Comparison of ENCODE assay signal across 10 cellular contexts in genomic region chr5:159427180-159428012, GRCh38.
DNase-seq lines count a peak whose midpoint lies in the region; ATAC-seq and TF ChIP-seq lines count a peak whose summit lies in the region.
"Had no signal": no experiment of that assay in that cellular context is flagged by ENCODE, and none has a peak within 500 bp of the region (broad histone marks: within the 10 kb centered on the region; RNA-seq: fewer than 3 reads in every experiment).

No MANE protein-coding gene starts in this region.

- no peaks in the 10 kb centered on the region for H3K9me2 ChIP-seq in PC-3 (replicated peaks; ENCODE audit: low read length)

- H3K4me2 ChIP-seq in PC-3 (ENCODE audit: low read length), result no peak overlapping the region

- no peak overlapping the region for H3K4me3 ChIP-seq in naive thymus-derived CD4-positive, alpha-beta T cell (ENCODE audit: low read length)
- H3K4me3 ChIP-seq in PC-3 (ENCODE audit: low read length), result no peak overlapping the region

- H3K27ac Mint-ChIP-seq in naive thymus-derived CD4-positive, alpha-beta T cell, result peak overlapping the region in 7 of 9 donors; percentile 2 to 90 (median 67)

- H3K36me3 ChIP-seq in naive thymus-derived CD4-positive, alpha-beta T cell (ENCODE audit: control insufficient read depth in 2 of 3, insufficient read depth in 3 of 3, low read length in 3 of 3), result no peaks in the 10 kb centered on the region
- no peaks in the 10 kb centered on the region for H3K36me3 ChIP-seq in PC-3 (ENCODE audit: low read depth, low read length)

- H4K20me1 ChIP-seq in PC-3 (ENCODE audit: low read length), result no peaks in the 10 kb centered on the region

- in situ Hi-C loops in GM13976 (cut with MboI; ENCODE audit: low sequenced_read_pairs, unreplicated experiment), result loop anchor here (25.0 kb wide), 1 partner anchor 265 kb away; no protein-coding TSS in a partner anchor

- H3K4me1 ChIP-seq in naive thymus-derived CD4-positive, alpha-beta T cell (ENCODE audit: control insufficient read depth in 2 of 2, insufficient read depth in 2 of 2, low read length in 2 of 2), result peaks cover 13 to 36% of the 10 kb centered on the region in 2 donors
- H3K4me1 ChIP-seq in PC-3 (ENCODE audit: insufficient read depth, low read length), result no peaks in the 10 kb centered on the region

- H3K9ac ChIP-seq in PC-3 (ENCODE audit: low read length), result no peak overlapping the region

- peak in 2 of 9 donors; percentile 16 to 25 for DNase-seq in naive thymus-derived CD4-positive, alpha-beta T cell
- no peak for DNase-seq in GM13976 (ENCODE audit: low spot score)
- DNase-seq in PC-3, result no peak
- DNase-seq in left cardiac atrium, result no peak
- DNase-seq: activated CD4-positive, alpha-beta T cell treated with anti-CD3 and anti-CD28 coated beads, Interleukin-2, amount 50 U/mL, for 1 hour; hippocampal formation; Kasumi-1 had no signal

- peak overlapping the region in 5 of 10 donors; percentile 12 to 65 (median 48) for H3K4me3 Mint-ChIP-seq in naive thymus-derived CD4-positive, alpha-beta T cell

- peaks cover 0 to 45% (median 0%) of the 10 kb centered on the region in 5 donors for H3K27me3 Mint-ChIP-seq in naive thymus-derived CD4-positive, alpha-beta T cell

- ATAC-seq in GM18868 (IDR thresholded peaks at IDR 0.05; ENCODE audit: unreplicated experiment) (peak; percentile 83), GM21528 (IDR thresholded peaks at IDR 0.05; ENCODE audit: low FRiP score, unreplicated experiment) (peak; percentile 62), HG03280 (IDR thresholded peaks at IDR 0.05; ENCODE audit: unreplicated experiment) (peak; percentile 61), PC-3 (no peak), left cardiac atrium (no peak)
- ATAC-seq in naive thymus-derived CD4-positive, alpha-beta T cell, result peak; percentile 69

- no peaks in the 10 kb centered on the region for H3K9me3 ChIP-seq in naive thymus-derived CD4-positive, alpha-beta T cell (ENCODE audit: control insufficient read depth in 2 of 3, low read length in 3 of 3)
- no peaks in the 10 kb centered on the region for H3K9me3 ChIP-seq in PC-3 (ENCODE audit: low read length)

- POLR2A ChIA-PET in naive thymus-derived CD4-positive, alpha-beta T cell (lab: Charles Lee), result interaction anchor here (1.0 kb wide), 1 partner anchor 147 kb away, joined by 4 read pairs; no protein-coding TSS in a partner anchor
- POLR2A ChIA-PET in PC-3 (lab: Charles Lee; ENCODE audit: unreplicated experiment), result no interaction called here

- TF ChIP-seq CTCF in GM13976 (IDR thresholded peaks at IDR 0.05; ENCODE audit: borderline replicate concordance, control extremely low read depth, extremely low read depth, insufficient read depth, missing control alignments) (no peak), PC-3 (conservative IDR thresholded peaks at IDR 0.05; ENCODE audit: low read depth, low read length) (no peak)

- CTCF ChIA-PET in naive thymus-derived CD4-positive, alpha-beta T cell (lab: Charles Lee), result no interaction called here
- CTCF ChIA-PET in PC-3 (lab: Charles Lee), result no interaction called here

- no peaks in the 10 kb centered on the region for H3K27me3 ChIP-seq in naive thymus-derived CD4-positive, alpha-beta T cell (ENCODE audit: control insufficient read depth in 2 of 2, insufficient read depth in 2 of 2, low read length in 2 of 2)
- no peaks in the 10 kb centered on the region for H3K27me3 ChIP-seq in PC-3 (ENCODE audit: low read length)

- peaks cover 0 to 23% (median 0%) of the 10 kb centered on the region in 5 donors for H3K36me3 Mint-ChIP-seq in naive thymus-derived CD4-positive, alpha-beta T cell

- H3F3A ChIP-seq in PC-3 (ENCODE audit: low read length, unreplicated experiment), result no peaks in the 10 kb centered on the region

- H2AFZ ChIP-seq in PC-3 (ENCODE audit: low read length), result no peak overlapping the region

- BruUV-seq in PC-3 (replicated peaks; lab: Mats Ljungman, UMichigan), result no TSS peak

- H3K4me1 Mint-ChIP-seq in naive thymus-derived CD4-positive, alpha-beta T cell, result peaks cover 11 to 48% (median 20%) of the 10 kb centered on the region in 7 donors

- no peaks in the 10 kb centered on the region for H3K79me2 ChIP-seq in PC-3 (ENCODE audit: low read length)

- intact Hi-C loops in naive thymus-derived CD4-positive, alpha-beta T cell (cut with micrococcal nuclease), result loop anchor here (1.0 to 2.0 kb wide), 2 partner anchors 15 kb away; no protein-coding TSS in a partner anchor
- intact Hi-C loops in PC-3 (cut with micrococcal nuclease) (no loop called here), left cardiac atrium (cut with DNase I) (no loop called here)

- no peak overlapping the region for H3K27ac ChIP-seq in naive thymus-derived CD4-positive, alpha-beta T cell (ENCODE audit: low read depth, low read length)
- no peak overlapping the region for H3K27ac ChIP-seq in PC-3 (ENCODE audit: low read length)

- H3K9me3 Mint-ChIP-seq in naive thymus-derived CD4-positive, alpha-beta T cell, result peaks cover 0 to 7% (median 0%) of the 10 kb centered on the region in 11 donors

Comparison
In these comparisons a context has a peak if more than half of its experiments do, and no peak if none do; other contexts are left out.
1. ATAC-seq: peak in GM18868 (single experiment), GM21528 (single experiment), HG03280 (single experiment) and naive thymus-derived CD4-positive, alpha-beta T cell (single experiment); none in PC-3 (single experiment) and left cardiac atrium (0 of 2).
2. intact Hi-C loops: an anchor here in naive thymus-derived CD4-positive, alpha-beta T cell (1.0 to 2.0 kb wide); none called in PC-3 and left cardiac atrium.